In the genomic region with DNA sequence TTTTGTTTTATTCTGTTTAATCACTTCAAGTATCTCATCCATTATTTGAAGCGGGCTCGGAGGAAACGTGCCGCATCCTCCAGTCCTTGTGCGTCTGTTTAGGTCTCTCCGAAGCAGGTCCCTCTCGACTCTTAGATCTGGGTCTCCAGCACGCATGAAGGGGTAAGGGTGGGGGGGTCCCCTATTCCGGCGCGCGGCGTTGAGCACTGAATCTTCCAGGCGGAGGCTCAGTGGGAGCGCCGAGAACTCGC, we compare ENCODE assay signal across 9 cellular contexts. TPM values are rescaled to one million over a fixed set of nuclear protein-coding genes. Genes with fewer than 3 reads are reported as not detected.
DNase-seq lines count a peak whose midpoint lies in the region; ATAC-seq and TF ChIP-seq lines count a peak whose summit lies in the region.
"Had no signal": no experiment of that assay in that cellular context is flagged by ENCODE, and none has a peak within 500 bp of the region (broad histone marks: within the 10 kb centered on the region; RNA-seq: fewer than 3 reads in every experiment).

No MANE protein-coding gene starts in this region.

- H3K4me1 ChIP-seq in ascending aorta (no peaks in the 10 kb centered on the region), right lobe of liver (peaks cover 0 to 19% (median 2%) of the 10 kb centered on the region in 4 donors)

- WGBS in right lobe of liver (ENCODE audit: insufficient coverage, low coverage, low lambda C conversion rate, missing lambda C conversion rate) = 2% methylated on average over 17 of the region's 17 CpGs

- H3K9me3 ChIP-seq in ascending aorta (no peaks in the 10 kb centered on the region), right lobe of liver (peaks cover 0 to 4% (median 0%) of the 10 kb centered on the region in 4 donors)

- no peak for TF ChIP-seq POLR2A in right lobe of liver (IDR thresholded peaks at IDR 0.05)

- H3K9me3 Mint-ChIP-seq in T-helper 1 cell treated with Interleukin-12 subunit alpha and Interleukin-12 subunit beta and Interleukin-4 antibody, amounts not matched to agents 30 μg/mL and 1 μg/mL, for 36 hours = peaks cover 24% of the 10 kb centered on the region

- intact Hi-C loops in ascending aorta (cut with DNase I) (no loop called here), right lobe of liver (cut with DNase I) (no loop called here)

- H3K27me3 ChIP-seq in ascending aorta (no peaks in the 10 kb centered on the region), right lobe of liver (no peaks in the 10 kb centered on the region)

- no peaks in the 10 kb centered on the region for H3K36me3 ChIP-seq in ascending aorta
- H3K36me3 ChIP-seq in right lobe of liver = no peaks in the 10 kb centered on the region

- TF ChIP-seq CTCF in ascending aorta (IDR thresholded peaks at IDR 0.05) = no peak
- no peak for TF ChIP-seq CTCF in right lobe of liver (IDR thresholded peaks at IDR 0.05)

- H3K4me1 Mint-ChIP-seq in T-helper 1 cell treated with Interleukin-12 subunit alpha and Interleukin-12 subunit beta and Interleukin-4 antibody, amounts not matched to agents 30 μg/mL and 1 μg/mL, for 36 hours (ENCODE audit: low read depth) = peaks cover 14% of the 10 kb centered on the region

- peaks cover 5% of the 10 kb centered on the region for H3K36me3 Mint-ChIP-seq in T-helper 1 cell treated with Interleukin-12 subunit alpha and Interleukin-12 subunit beta and Interleukin-4 antibody, amounts not matched to agents 30 μg/mL and 1 μg/mL, for 36 hours (ENCODE audit: low read depth)

- peaks cover 57% of the 10 kb centered on the region for H3K27me3 Mint-ChIP-seq in T-helper 1 cell treated with Interleukin-12 subunit alpha and Interleukin-12 subunit beta and Interleukin-4 antibody, amounts not matched to agents 30 μg/mL and 1 μg/mL, for 36 hours (ENCODE audit: low read depth)

- ATAC-seq in right lobe of liver = no peak
- no peak for ATAC-seq in GM19467 (IDR thresholded peaks at IDR 0.05; ENCODE audit: unreplicated experiment)

- peak overlapping the region; percentile 49 for H3K4me3 Mint-ChIP-seq in T-helper 1 cell treated with Interleukin-12 subunit alpha and Interleukin-12 subunit beta and Interleukin-4 antibody, amounts not matched to agents 30 μg/mL and 1 μg/mL, for 36 hours

- peak overlapping the region in 1 of 2 donors; percentile 62 for H3K27ac ChIP-seq in ascending aorta
- no peak overlapping the region for H3K27ac ChIP-seq in right lobe of liver
- H3K27ac ChIP-seq in temporal lobe (ENCODE audit: low read depth, low read length) = peak overlapping the region; percentile 27

- DNase-seq in T-helper 1 cell (no peak), ascending aorta (ENCODE audit: low spot score in 2 of 2) (no peak), right lobe of liver (no peak), GDM1 (lab: John Stamatoyannopoulos, UW) (no peak)
- no peak for DNase-seq in activated CD4-positive, CD25-positive, alpha-beta regulatory T cell (lab: John Stamatoyannopoulos, UW)

- no peak overlapping the region for H3K27ac Mint-ChIP-seq in T-helper 1 cell treated with Interleukin-12 subunit alpha and Interleukin-12 subunit beta and Interleukin-4 antibody, amounts not matched to agents 30 μg/mL and 1 μg/mL, for 36 hours

- peak overlapping the region; percentile 59 to 87 for H3K4me3 ChIP-seq in ascending aorta
- H3K4me3 ChIP-seq in right lobe of liver = peak overlapping the region in 2 of 3 donors; percentile 32 to 49

RNA-seq across cellular contexts. Expression of a gene that starts 0.3 kb away (rescaled TPM):
- total RNA-seq in ascending aorta (1.5 TPM), right lobe of liver (under 1 TPM; 0.11 to 0.31 (median 0.17) TPM), temporal lobe (under 0.01 TPM)
- total RNA-seq: pulmonary artery endothelial cell had no signal
